2 cellular contexts compared by ENCODE assay signal in the genomic region with DNA sequence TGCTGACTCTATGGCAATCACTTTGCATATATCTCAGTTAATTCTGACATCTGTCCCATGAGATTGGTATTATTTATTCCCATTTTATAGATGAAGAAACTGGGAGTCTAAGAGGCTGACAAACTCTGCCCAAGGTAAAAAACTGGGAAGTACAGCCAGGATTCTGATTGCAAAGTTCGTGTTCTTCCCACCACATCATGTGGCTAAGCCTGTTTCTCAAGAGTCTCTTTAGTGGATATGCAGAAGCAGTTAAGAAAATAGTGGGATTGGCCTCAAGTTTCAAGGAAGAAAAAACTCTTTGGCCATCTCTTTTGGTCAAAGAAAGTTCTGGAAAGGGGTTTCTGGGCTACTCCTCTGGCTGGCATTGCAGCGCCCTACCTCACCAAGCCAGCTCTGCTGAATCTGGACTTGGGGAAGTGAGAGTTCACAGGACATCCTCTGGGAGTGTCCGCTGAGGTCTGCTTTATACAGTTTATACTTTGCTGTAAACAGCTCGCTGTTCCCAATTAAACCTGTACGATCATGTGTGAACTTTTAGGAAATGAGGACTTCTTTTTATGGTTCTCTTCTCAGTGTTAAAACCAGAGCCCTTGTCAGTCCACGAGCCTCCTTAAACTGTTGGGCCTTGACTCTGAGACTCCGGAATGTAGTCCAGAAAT.
TF ChIP-seq lines count a peak whose summit lies in the region.

No MANE protein-coding gene starts in this region.

TF ChIP-seq in WTC11, 78 proteins besides CTCF, POLR2A, EP300 and RAD21:
- TF ChIP-seq HMGA2 (CRISPR knock-in tag; IDR thresholded peaks at IDR 0.05) = no peak
- TF ChIP-seq SOX15 (CRISPR knock-in tag; IDR thresholded peaks at IDR 0.05) = no peak

TF ChIP-seq in H1, 55 proteins besides CTCF, POLR2A, EP300 and RAD21:
- TF ChIP-seq KDM4A (IDR thresholded peaks at IDR 0.05; ENCODE audit: low read depth, low read length, severe bottlenecking) (no peak), BRCA1 (IDR thresholded peaks at IDR 0.05; ENCODE audit: low read depth, low read length) (no peak), TBP (IDR thresholded peaks at IDR 0.05; ENCODE audit: low read depth, low read length) (no peak), SIRT6 (IDR thresholded peaks at IDR 0.05; ENCODE audit: low read length) (no peak), BACH1 (IDR thresholded peaks at IDR 0.05; ENCODE audit: low read length) (no peak), SIN3A (conservative IDR thresholded peaks at IDR 0.05 in 1 of 2, IDR thresholded peaks at IDR 0.05 in 1 of 2; ENCODE audit: low read depth in 1 of 2, low read length in 2 of 2) (no peak), GABPA (IDR thresholded peaks at IDR 0.05; ENCODE audit: borderline replicate concordance, insufficient read depth, low read length) (no peak), CHD1 (IDR thresholded peaks at IDR 0.05; ENCODE audit: low read depth, low read length) (no peak), POLR2AphosphoS5 (IDR thresholded peaks at IDR 0.05; ENCODE audit: low read depth, low read length) (no peak), EGR1 (IDR thresholded peaks at IDR 0.05; ENCODE audit: borderline replicate concordance, low read depth, low read length) (no peak), NRF1 (IDR thresholded peaks at IDR 0.05; ENCODE audit: low read depth, low read length) (no peak)
- TF ChIP-seq, protein P1, sequence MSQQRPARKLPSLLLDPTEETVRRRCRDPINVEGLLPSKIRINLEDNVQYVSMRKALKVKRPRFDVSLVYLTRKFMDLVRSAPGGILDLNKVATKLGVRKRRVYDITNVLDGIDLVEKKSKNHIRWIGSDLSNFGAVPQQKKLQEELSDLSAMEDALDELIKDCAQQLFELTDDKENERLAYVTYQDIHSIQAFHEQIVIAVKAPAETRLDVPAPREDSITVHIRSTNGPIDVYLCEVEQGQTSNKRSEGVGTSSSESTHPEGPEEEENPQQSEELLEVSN (IDR thresholded peaks at IDR 0.05) = no peak
- TF ChIP-seq, protein P2, sequence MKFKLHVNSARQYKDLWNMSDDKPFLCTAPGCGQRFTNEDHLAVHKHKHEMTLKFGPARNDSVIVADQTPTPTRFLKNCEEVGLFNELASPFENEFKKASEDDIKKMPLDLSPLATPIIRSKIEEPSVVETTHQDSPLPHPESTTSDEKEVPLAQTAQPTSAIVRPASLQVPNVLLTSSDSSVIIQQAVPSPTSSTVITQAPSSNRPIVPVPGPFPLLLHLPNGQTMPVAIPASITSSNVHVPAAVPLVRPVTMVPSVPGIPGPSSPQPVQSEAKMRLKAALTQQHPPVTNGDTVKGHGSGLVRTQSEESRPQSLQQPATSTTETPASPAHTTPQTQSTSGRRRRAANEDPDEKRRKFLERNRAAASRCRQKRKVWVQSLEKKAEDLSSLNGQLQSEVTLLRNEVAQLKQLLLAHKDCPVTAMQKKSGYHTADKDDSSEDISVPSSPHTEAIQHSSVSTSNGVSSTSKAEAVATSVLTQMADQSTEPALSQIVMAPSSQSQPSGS (IDR thresholded peaks at IDR 0.05; ENCODE audit: low read length) = no peak
- TF ChIP-seq, protein P3, sequence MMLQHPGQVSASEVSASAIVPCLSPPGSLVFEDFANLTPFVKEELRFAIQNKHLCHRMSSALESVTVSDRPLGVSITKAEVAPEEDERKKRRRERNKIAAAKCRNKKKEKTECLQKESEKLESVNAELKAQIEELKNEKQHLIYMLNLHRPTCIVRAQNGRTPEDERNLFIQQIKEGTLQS (IDR thresholded peaks at IDR 0.05; ENCODE audit: insufficient read depth, low read depth, low read length) = no peak
